In genomic region chr10:87546221-87546620, GRCh38 we compare ENCODE assay signal across 2 cellular contexts.
TF ChIP-seq lines count a peak whose summit lies in the region.

No MANE protein-coding gene starts in this region.

TF ChIP-seq in liver, 16 proteins besides CTCF, POLR2A, EP300 and RAD21 (continued from another document):
- TF ChIP-seq, protein P1, sequence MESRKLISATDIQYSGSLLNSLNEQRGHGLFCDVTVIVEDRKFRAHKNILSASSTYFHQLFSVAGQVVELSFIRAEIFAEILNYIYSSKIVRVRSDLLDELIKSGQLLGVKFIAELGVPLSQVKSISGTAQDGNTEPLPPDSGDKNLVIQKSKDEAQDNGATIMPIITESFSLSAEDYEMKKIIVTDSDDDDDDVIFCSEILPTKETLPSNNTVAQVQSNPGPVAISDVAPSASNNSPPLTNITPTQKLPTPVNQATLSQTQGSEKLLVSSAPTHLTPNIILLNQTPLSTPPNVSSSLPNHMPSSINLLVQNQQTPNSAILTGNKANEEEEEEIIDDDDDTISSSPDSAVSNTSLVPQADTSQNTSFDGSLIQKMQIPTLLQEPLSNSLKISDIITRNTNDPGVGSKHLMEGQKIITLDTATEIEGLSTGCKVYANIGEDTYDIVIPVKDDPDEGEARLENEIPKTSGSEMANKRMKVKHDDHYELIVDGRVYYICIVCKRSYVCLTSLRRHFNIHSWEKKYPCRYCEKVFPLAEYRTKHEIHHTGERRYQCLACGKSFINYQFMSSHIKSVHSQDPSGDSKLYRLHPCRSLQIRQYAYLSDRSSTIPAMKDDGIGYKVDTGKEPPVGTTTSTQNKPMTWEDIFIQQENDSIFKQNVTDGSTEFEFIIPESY (IDR thresholded peaks at IDR 0.05), result no peak
- TF ChIP-seq MAX (IDR thresholded peaks at IDR 0.05) (no peak), RXRA (IDR thresholded peaks at IDR 0.05) (peak; percentile 12 to 22), SP1 (IDR thresholded peaks at IDR 0.05) (peak; percentile 52), REST (IDR thresholded peaks at IDR 0.05) (no peak), YY1 (IDR thresholded peaks at IDR 0.05) (no peak), NR2F2 (IDR thresholded peaks at IDR 0.05) (peak; percentile 92), EGR1 (IDR thresholded peaks at IDR 0.05; ENCODE audit: low read depth in 2 of 2) (no peak), FOXA1 (IDR thresholded peaks at IDR 0.05) (no peak), TAF1 (conservative IDR thresholded peaks at IDR 0.05) (no peak)
TF ChIP-seq in liver: peak in this region for 3.

TF ChIP-seq in HepG2, 621 proteins besides CTCF, POLR2A, EP300 and RAD21:
- TF ChIP-seq, protein P2, sequence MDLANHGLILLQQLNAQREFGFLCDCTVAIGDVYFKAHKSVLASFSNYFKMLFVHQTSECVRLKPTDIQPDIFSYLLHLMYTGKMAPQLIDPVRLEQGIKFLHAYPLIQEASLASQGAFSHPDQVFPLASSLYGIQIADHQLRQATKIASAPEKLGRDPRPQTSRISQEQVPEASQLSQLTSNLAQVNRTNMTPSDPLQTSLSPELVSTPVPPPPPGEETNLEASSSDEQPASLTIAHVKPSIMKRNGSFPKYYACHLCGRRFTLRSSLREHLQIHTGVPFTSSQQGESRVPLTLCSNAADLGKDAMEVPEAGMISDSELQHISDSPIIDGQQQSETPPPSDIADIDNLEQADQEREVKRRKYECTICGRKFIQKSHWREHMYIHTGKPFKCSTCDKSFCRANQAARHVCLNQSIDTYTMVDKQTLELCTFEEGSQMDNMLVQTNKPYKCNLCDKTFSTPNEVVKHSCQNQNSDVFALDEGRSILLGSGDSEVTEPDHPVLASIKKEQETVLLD (CRISPR knock-in tag; IDR thresholded peaks at IDR 0.05; ENCODE audit: low read depth), result no peak
- TF ChIP-seq, protein P3, sequence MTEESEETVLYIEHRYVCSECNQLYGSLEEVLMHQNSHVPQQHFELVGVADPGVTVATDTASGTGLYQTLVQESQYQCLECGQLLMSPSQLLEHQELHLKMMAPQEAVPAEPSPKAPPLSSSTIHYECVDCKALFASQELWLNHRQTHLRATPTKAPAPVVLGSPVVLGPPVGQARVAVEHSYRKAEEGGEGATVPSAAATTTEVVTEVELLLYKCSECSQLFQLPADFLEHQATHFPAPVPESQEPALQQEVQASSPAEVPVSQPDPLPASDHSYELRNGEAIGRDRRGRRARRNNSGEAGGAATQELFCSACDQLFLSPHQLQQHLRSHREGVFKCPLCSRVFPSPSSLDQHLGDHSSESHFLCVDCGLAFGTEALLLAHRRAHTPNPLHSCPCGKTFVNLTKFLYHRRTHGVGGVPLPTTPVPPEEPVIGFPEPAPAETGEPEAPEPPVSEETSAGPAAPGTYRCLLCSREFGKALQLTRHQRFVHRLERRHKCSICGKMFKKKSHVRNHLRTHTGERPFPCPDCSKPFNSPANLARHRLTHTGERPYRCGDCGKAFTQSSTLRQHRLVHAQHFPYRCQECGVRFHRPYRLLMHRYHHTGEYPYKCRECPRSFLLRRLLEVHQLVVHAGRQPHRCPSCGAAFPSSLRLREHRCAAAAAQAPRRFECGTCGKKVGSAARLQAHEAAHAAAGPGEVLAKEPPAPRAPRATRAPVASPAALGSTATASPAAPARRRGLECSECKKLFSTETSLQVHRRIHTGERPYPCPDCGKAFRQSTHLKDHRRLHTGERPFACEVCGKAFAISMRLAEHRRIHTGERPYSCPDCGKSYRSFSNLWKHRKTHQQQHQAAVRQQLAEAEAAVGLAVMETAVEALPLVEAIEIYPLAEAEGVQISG (CRISPR knock-in tag; IDR thresholded peaks at IDR 0.05), result no peak
- TF ChIP-seq MAFK (conservative IDR thresholded peaks at IDR 0.05 in 1 of 2, IDR thresholded peaks at IDR 0.05 in 1 of 2; ENCODE audit: low read length in 2 of 2) (no peak), ZNF777 (CRISPR knock-in tag; IDR thresholded peaks at IDR 0.05) (no peak), JDP2 (CRISPR knock-in tag; IDR thresholded peaks at IDR 0.05; ENCODE audit: borderline replicate concordance) (no peak), SMYD3 (CRISPR knock-in tag; IDR thresholded peaks at IDR 0.05) (no peak)
- TF ChIP-seq, protein P4, sequence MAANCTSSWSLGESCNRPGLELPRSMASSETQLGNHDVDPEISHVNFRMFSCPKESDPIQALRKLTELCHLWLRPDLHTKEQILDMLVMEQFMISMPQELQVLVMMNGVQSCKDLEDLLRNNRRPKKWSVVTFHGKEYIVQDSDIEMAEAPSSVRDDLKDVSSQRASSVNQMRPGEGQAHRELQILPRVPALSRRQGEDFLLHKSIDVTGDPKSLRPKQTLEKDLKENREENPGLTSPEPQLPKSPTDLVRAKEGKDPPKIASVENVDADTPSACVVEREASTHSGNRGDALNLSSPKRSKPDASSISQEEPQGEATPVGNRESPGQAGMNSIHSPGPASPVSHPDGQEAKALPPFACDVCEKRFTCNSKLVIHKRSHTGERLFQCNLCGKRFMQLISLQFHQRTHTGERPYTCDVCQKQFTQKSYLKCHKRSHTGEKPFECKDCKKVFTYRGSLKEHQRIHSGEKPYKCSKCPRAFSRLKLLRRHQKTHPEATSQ (CRISPR knock-in tag; IDR thresholded peaks at IDR 0.05; ENCODE audit: borderline replicate concordance), result no peak
